Comparison of ENCODE assay signal across 20 cellular contexts in genomic region chr1:3355089-3355488, GRCh38.
"Had no signal": no experiment of that assay in that cellular context is flagged by ENCODE, and none has a peak within 500 bp of the region (broad histone marks: within the 10 kb centered on the region; RNA-seq: fewer than 3 reads in every experiment).

No MANE protein-coding gene starts in this region.

- H3K27ac ChIP-seq: skin epidermis had no signal

- H3K4me3 ChIP-seq: skin epidermis, tibial nerve had no signal

- DNase-seq: activated B cell treated with CpG ODN at 0.5 μM for 24 hours; activated CD4-positive, alpha-beta memory T cell treated with anti-CD3 and anti-CD28 coated beads for 36 hours; activated CD4-positive, alpha-beta T cell treated with anti-CD3 and anti-CD28 coated beads for 48 hours; activated naive CD4-positive, alpha-beta T cell treated with Interleukin-2 at 50 U/mL for 16 hours; activated naive CD8-positive, alpha-beta T cell treated with anti-CD3 and anti-CD28 coated beads for 36 hours; activated T-cell treated with anti-CD3 and anti-CD28 coated beads, Interleukin-2, amount 50 U/mL, for 48 hours; effector CD4-positive, alpha-beta T cell; foreskin fibroblast; hippocampal formation; kidney glomerular epithelial cell; left ventricle myocardium superior; mammary epithelial cell; occipital lobe; stimulated activated CD4-positive, alpha-beta T cell treated with anti-CD3 and anti-CD28 coated beads, Interleukin-1b, Interleukin-23, amount 100 ng/mL, for 48 hours; substantia nigra; T1000 had no signal

- ATAC-seq: left ventricle myocardium superior, right cardiac atrium had no signal

- FAIRE-seq: endometrium had no signal

- H3K36me3 ChIP-seq: tibial nerve had no signal

- H3K9me3 ChIP-seq: tibial nerve had no signal
